In genomic region chr4:43224591-43224990, GRCh38 we compare ENCODE assay signal across 30 cellular contexts.
A peak's percentile ranks its signal among the peaks of the same experiment; 100 is the strongest.
DNase-seq lines count a peak whose midpoint lies in the region; ATAC-seq and TF ChIP-seq lines count a peak whose summit lies in the region.
"Had no signal": no experiment of that assay in that cellular context is flagged by ENCODE, and none has a peak within 500 bp of the region (broad histone marks: within the 10 kb centered on the region; RNA-seq: fewer than 3 reads in every experiment).

No MANE protein-coding gene starts in this region.

- CTCF ChIA-PET in OCI-LY7 (lab: Charles Lee; ENCODE audit: unreplicated experiment) = no interaction called here

- peaks cover 4 to 10% of the 10 kb centered on the region in 2 donors for H3K9me3 Mint-ChIP-seq in activated T-cell treated with anti-CD3 and anti-CD28 coated beads, Interleukin-2, amount 50 U/mL, for 72 hours
- H3K9me3 Mint-ChIP-seq in naive thymus-derived CD8-positive, alpha-beta T cell = peaks cover 0 to 22% (median 6%) of the 10 kb centered on the region in 9 donors
- H3K9me3 Mint-ChIP-seq: mesothelial cell of epicardium had no signal

- BruUV-seq in OCI-LY7 (replicated peaks; lab: Mats Ljungman, UMichigan) = no TSS peak

- H3K4me1 ChIP-seq in OCI-LY7 (ENCODE audit: insufficient read depth, low read length, poor library complexity, severe bottlenecking) (no peaks in the 10 kb centered on the region), fibroblast of lung (ENCODE audit: control insufficient read depth, extremely low read depth, insufficient read depth, low read length) (no peaks in the 10 kb centered on the region)
- H3K4me1 ChIP-seq: A549, psoas muscle, testis, vagina had no signal

- DNase-seq in activated T-cell treated with anti-CD3 and anti-CD28 coated beads, Interleukin-2, amount 50 U/mL, for 72 hours = no peak
- DNase-seq in activated T-cell treated with anti-CD3 and anti-CD28 coated beads, Interleukin-2, amount 50 U/mL, for 1 hour = no peak
- DNase-seq in OCI-LY7 (ENCODE audit: low spot score) = peak; percentile 1
- peak; percentile 6 to 51 for DNase-seq in fibroblast of lung (ENCODE audit: low read depth in 2 of 2)
- DNase-seq in T-helper 1 cell = no peak
- DNase-seq in NCI-H748 treated with DMSO at 0.1 percent for 48 hours (lab: John Stamatoyannopoulos, UW) = no peak
- no peak for DNase-seq in naive thymus-derived CD8-positive, alpha-beta T cell
- DNase-seq in NCI-H345 treated with DMSO at 0.1 percent for 48 hours (lab: John Stamatoyannopoulos, UW; ENCODE audit: unreplicated experiment) = no peak
- DNase-seq: activated CD8-positive, alpha-beta T cell treated with anti-CD3 and anti-CD28 coated beads, Interleukin-2, amount 10 ng/mL, durations not matched to agents 7 days and 5 days; activated gamma-delta T cell; activated T-cell treated with anti-CD3 and anti-CD28 coated beads for 4 hours; AML-193; CD4-positive, alpha-beta memory T cell; cerebellar nuclear complex; left ventricle myocardium superior; naive B cell; NCI-H1417 treated with DMSO at 0.1 percent for 48 hours; NCI-H2081; NCI-H345; NCI-H774; occipital lobe; psoas muscle; SHP77; stimulated activated naive CD4-positive, alpha-beta T cell treated with Interleukin-2 at 50 U/mL for 16 hours; T-cell; testis had no signal

- H3K79me2 ChIP-seq in OCI-LY7 (ENCODE audit: insufficient read depth, low read depth, low read length) (no peaks in the 10 kb centered on the region), fibroblast of lung (ENCODE audit: control insufficient read depth, insufficient read depth, low read length) (no peaks in the 10 kb centered on the region)

- TF ChIP-seq CTCF in OCI-LY7 (conservative IDR thresholded peaks at IDR 0.05; ENCODE audit: low read length) = no peak
- TF ChIP-seq CTCF in fibroblast of lung (conservative IDR thresholded peaks at IDR 0.05 in 1 of 2, IDR thresholded peaks at IDR 0.05 in 1 of 2; ENCODE audit: low read depth in 1 of 2, low read length in 2 of 2) = no peak

- no peaks in the 10 kb centered on the region for H3K9me2 ChIP-seq in OCI-LY7 (ENCODE audit: insufficient read depth, low read length)

- no peaks in the 10 kb centered on the region for H4K20me1 ChIP-seq in OCI-LY7 (ENCODE audit: insufficient read depth, low read length)
- H4K20me1 ChIP-seq in fibroblast of lung (ENCODE audit: control insufficient read depth, extremely low read depth, insufficient read depth, low read length) = no peaks in the 10 kb centered on the region

- ATAC-seq in activated T-cell treated with anti-CD3 and anti-CD28 coated beads, Interleukin-2, amount 50 U/mL, for 72 hours (replicated peaks in 1 of 2) = no peak
- no peak for ATAC-seq in naive thymus-derived CD8-positive, alpha-beta T cell
- ATAC-seq: A549; activated CD8-positive, alpha-beta T cell treated with anti-CD3 and anti-CD28 coated beads, Interleukin-2, amount 10 ng/mL, durations not matched to agents 7 days and 5 days; left ventricle myocardium superior; Panc1; psoas muscle; T-cell had no signal

- peak overlapping the region; percentile 16; the same call in 1 of the 2 replicates for H3K4me2 ChIP-seq in OCI-LY7 (ENCODE audit: low read length)
- no peak overlapping the region for H3K4me2 ChIP-seq in fibroblast of lung (ENCODE audit: extremely low read depth, insufficient read depth, low read length)
- H3K4me2 ChIP-seq: A549 had no signal

- no peak overlapping the region for H3K4me3 ChIP-seq in OCI-LY7 (ENCODE audit: low read depth, low read length, poor library complexity, severe bottlenecking)
- no peak overlapping the region for H3K4me3 ChIP-seq in fibroblast of lung (replicated peaks in 1 of 4; ENCODE audit: control extremely low read depth in 1 of 4, insufficient read depth in 1 of 4, low read depth in 3 of 4, low read length in 4 of 4)
- H3K4me3 ChIP-seq: A549, psoas muscle, testis, vagina had no signal

- H3K4me3 Mint-ChIP-seq in activated T-cell treated with anti-CD3 and anti-CD28 coated beads, Interleukin-2, amount 50 U/mL, for 72 hours = peak overlapping the region in 1 of 2 donors; percentile 15
- H3K4me3 Mint-ChIP-seq in naive thymus-derived CD8-positive, alpha-beta T cell = no peak overlapping the region
- H3K4me3 Mint-ChIP-seq: activated CD8-positive, alpha-beta T cell treated with anti-CD3 and anti-CD28 coated beads, Interleukin-2, amount 10 ng/mL, durations not matched to agents 7 days and 5 days; CD4-positive, alpha-beta memory T cell; mesothelial cell of epicardium; naive B cell; T-cell had no signal

- no peaks in the 10 kb centered on the region for H3K9me3 ChIP-seq in OCI-LY7 (ENCODE audit: low read length)
- no peaks in the 10 kb centered on the region for H3K9me3 ChIP-seq in fibroblast of lung (ENCODE audit: control insufficient read depth, insufficient read depth, low read depth, low read length)
- H3K9me3 ChIP-seq: A549, psoas muscle, testis, vagina had no signal

- no peaks in the 10 kb centered on the region for H3K4me1 Mint-ChIP-seq in activated T-cell treated with anti-CD3 and anti-CD28 coated beads, Interleukin-2, amount 50 U/mL, for 72 hours (ENCODE audit: low read depth)
- no peaks in the 10 kb centered on the region for H3K4me1 Mint-ChIP-seq in naive thymus-derived CD8-positive, alpha-beta T cell
- H3K4me1 Mint-ChIP-seq: CD4-positive, alpha-beta memory T cell; mesothelial cell of epicardium; T-cell had no signal

- no peaks in the 10 kb centered on the region for H3K36me3 Mint-ChIP-seq in activated T-cell treated with anti-CD3 and anti-CD28 coated beads, Interleukin-2, amount 50 U/mL, for 72 hours (ENCODE audit: insufficient read depth in 2 of 2)
- H3K36me3 Mint-ChIP-seq in naive thymus-derived CD8-positive, alpha-beta T cell = no peaks in the 10 kb centered on the region
- H3K36me3 Mint-ChIP-seq: CD4-positive, alpha-beta memory T cell; mesothelial cell of epicardium; naive B cell; T-cell had no signal

- H3K27ac ChIP-seq in OCI-LY7 (ENCODE audit: low read depth, low read length, poor library complexity, severe bottlenecking) (no peak overlapping the region), fibroblast of lung (ENCODE audit: insufficient read depth, low read length) (no peak overlapping the region)
- H3K27ac ChIP-seq: A549, psoas muscle, testis, vagina had no signal

- POLR2A ChIA-PET in OCI-LY7 (lab: Charles Lee) = interaction anchor here (0.6 kb wide), 1 partner anchor 210 kb away, joined by 3 read pairs; no protein-coding TSS in a partner anchor
- POLR2A ChIA-PET in naive thymus-derived CD8-positive, alpha-beta T cell (lab: Charles Lee) = no interaction called here

- intact Hi-C loops in OCI-LY7 (cut with micrococcal nuclease; ENCODE audit: unreplicated experiment) = no loop called here

- H2AFZ ChIP-seq in OCI-LY7 (ENCODE audit: low read length) (peak overlapping the region; percentile 30; the same call in 1 of the 2 replicates), fibroblast of lung (ENCODE audit: low read length) (no peak overlapping the region)

- no peaks in the 10 kb centered on the region for H3K27me3 ChIP-seq in fibroblast of lung (ENCODE audit: control insufficient read depth, insufficient read depth, low read length)
- H3K27me3 ChIP-seq: testis, vagina had no signal

- no peaks in the 10 kb centered on the region for H3K27me3 Mint-ChIP-seq in activated T-cell treated with anti-CD3 and anti-CD28 coated beads, Interleukin-2, amount 50 U/mL, for 72 hours (ENCODE audit: low read depth)
- no peaks in the 10 kb centered on the region for H3K27me3 Mint-ChIP-seq in naive thymus-derived CD8-positive, alpha-beta T cell
- H3K27me3 Mint-ChIP-seq: CD4-positive, alpha-beta memory T cell; naive B cell; T-cell had no signal

- H3K36me3 ChIP-seq in OCI-LY7 (ENCODE audit: insufficient read depth, low read length) (no peaks in the 10 kb centered on the region), fibroblast of lung (ENCODE audit: control insufficient read depth, insufficient read depth, low read length) (no peaks in the 10 kb centered on the region)
- H3K36me3 ChIP-seq: vagina had no signal

- no peak overlapping the region for H3K9ac ChIP-seq in fibroblast of lung (ENCODE audit: insufficient read depth, low read length)

- peak overlapping the region; percentile 20 for H3K27ac Mint-ChIP-seq in activated T-cell treated with anti-CD3 and anti-CD28 coated beads, Interleukin-2, amount 50 U/mL, for 72 hours
- no peak overlapping the region for H3K27ac Mint-ChIP-seq in naive thymus-derived CD8-positive, alpha-beta T cell
- H3K27ac Mint-ChIP-seq: activated CD8-positive, alpha-beta T cell treated with anti-CD3 and anti-CD28 coated beads, Interleukin-2, amount 10 ng/mL, durations not matched to agents 7 days and 5 days; CD4-positive, alpha-beta memory T cell; mesothelial cell of epicardium; naive B cell; T-cell had no signal

Comparison
In these comparisons a context has a peak if more than half of its experiments do, and no peak if none do; other contexts are left out.
1. DNase-seq: peak in OCI-LY7 (single experiment) and fibroblast of lung (2 of 2); none in activated T-cell treated with anti-CD3 and anti-CD28 coated beads, Interleukin-2, amount 50 U/mL, for 72 hours (0 of 2), activated T-cell treated with anti-CD3 and anti-CD28 coated beads, Interleukin-2, amount 50 U/mL, for 1 hour (single experiment), T-helper 1 cell (0 of 5), NCI-H748 treated with DMSO at 0.1 percent for 48 hours (single experiment), naive thymus-derived CD8-positive, alpha-beta T cell (0 of 10) and NCI-H345 treated with DMSO at 0.1 percent for 48 hours (single experiment).